In the genomic region with DNA sequence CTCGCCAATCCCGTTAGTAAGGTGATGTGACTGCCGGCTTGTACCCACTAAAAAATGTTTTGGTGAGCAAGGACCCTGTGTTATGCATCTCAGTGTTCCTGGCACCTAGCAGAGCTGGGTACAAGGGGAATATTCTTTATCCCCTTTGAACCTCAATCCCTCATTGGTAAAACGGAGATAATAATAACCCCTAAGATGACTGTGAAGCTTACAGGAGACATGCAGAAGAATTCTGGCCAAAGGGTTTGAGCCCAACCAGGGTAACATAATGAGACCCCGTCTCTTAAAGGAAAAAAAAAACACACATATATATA, we compare ENCODE assay signal across 8 cellular contexts. TPM values are rescaled to one million over a fixed set of nuclear protein-coding genes. Genes with fewer than 3 reads are reported as not detected.
DNase-seq lines count a peak whose midpoint lies in the region; ATAC-seq, FAIRE-seq and TF ChIP-seq lines count a peak whose summit lies in the region.

No MANE protein-coding gene starts in this region.

- no peak for FAIRE-seq in GM12878 (lab: Jason Lieb, UNC)

- no peak overlapping the region for H3K4ac ChIP-seq in mesendoderm (ENCODE audit: low read depth, low read length)

- H2BK5ac ChIP-seq in mesendoderm (ENCODE audit: low read length), result no peak overlapping the region

- peak overlapping the region; percentile 72 for H3K4me3 ChIP-seq in cardiac muscle cell
- peak overlapping the region; percentile 94 for H3K4me3 ChIP-seq in GM12878
- peak overlapping the region; percentile 82 for H3K4me3 ChIP-seq in mesendoderm (ENCODE audit: low read length)
- H3K4me3 ChIP-seq in uterus, result peak overlapping the region; percentile 43 to 99

- no peak overlapping the region for H4K8ac ChIP-seq in mesendoderm (ENCODE audit: low read depth, low read length)

- TF ChIP-seq RAD21 in GM12878 (IDR thresholded peaks at IDR 0.05; ENCODE audit: insufficient read depth, low read depth, low read length), result no peak

- H3K9ac ChIP-seq in GM12878 (ENCODE audit: control insufficient read depth, insufficient read depth, low read length), result peak overlapping the region; percentile 86
- H3K9ac ChIP-seq in mesendoderm (ENCODE audit: low read length), result peak overlapping the region; percentile 84

- no TSS peak for BruUV-seq in GM12878 (replicated peaks; lab: Mats Ljungman, UMichigan)

- no peak for TF ChIP-seq EP300 in GM12878 (IDR thresholded peaks at IDR 0.05; ENCODE audit: borderline replicate concordance in 1 of 2, control insufficient read depth in 1 of 2, low read depth in 2 of 2, low read length in 2 of 2)

- POLR2A ChIA-PET in GM12878 (lab: Charles Lee), result interaction anchor here (1.1 to 2.1 kb wide), 3 partner anchors 9 to 12 kb away, joined by 3 to 6 read pairs (median 4); no protein-coding TSS in a partner anchor

- H3K79me2 ChIP-seq in GM12878 (ENCODE audit: control insufficient read depth, insufficient read depth, low read length) (peaks cover 62% of the 10 kb centered on the region), mesendoderm (ENCODE audit: control insufficient read depth, insufficient read depth, low read length) (peaks cover 48% of the 10 kb centered on the region)

- DNase-seq in cardiac muscle cell (ENCODE audit: low read depth in 1 of 2, low spot score in 1 of 2) (no peak), left ventricle myocardium superior (no peak), GM12878 (ENCODE audit: low read depth, low spot score) (no peak), mesendoderm (peak; percentile 19), uterus (no peak), NCI-H446 (lab: John Stamatoyannopoulos, UW) (no peak), DMS 273 treated with DMSO at 0.1 percent for 48 hours (lab: John Stamatoyannopoulos, UW) (no peak)
- DNase-seq in stimulated activated naive CD4-positive, alpha-beta T cell treated with Interleukin-2 at 50 U/mL for 16 hours (lab: John Stamatoyannopoulos, UW), result no peak

- no peak overlapping the region for H2AK5ac ChIP-seq in mesendoderm (ENCODE audit: low read length)

- peak overlapping the region; percentile 92 for H3K56ac ChIP-seq in mesendoderm (ENCODE audit: low read length)

- H3K79me1 ChIP-seq in mesendoderm (ENCODE audit: low read length), result peaks cover 20% of the 10 kb centered on the region

- H3K27me3 ChIP-seq in cardiac muscle cell (no peaks in the 10 kb centered on the region), GM12878 (replicated peaks in 1 of 2; ENCODE audit: control insufficient read depth in 2 of 2, insufficient read depth in 2 of 2, low read length in 1 of 2) (no peaks in the 10 kb centered on the region), mesendoderm (ENCODE audit: insufficient read depth, low read length, poor library complexity) (no peaks in the 10 kb centered on the region), uterus (no peaks in the 10 kb centered on the region)

- H3K4me1 ChIP-seq in cardiac muscle cell (ENCODE audit: low read depth) (peaks cover 14% of the 10 kb centered on the region), GM12878 (ENCODE audit: control insufficient read depth, insufficient read depth, low read length) (peaks cover 26% of the 10 kb centered on the region), mesendoderm (ENCODE audit: control insufficient read depth, low read depth, low read length) (peaks cover 6% of the 10 kb centered on the region), uterus (peaks cover 0 to 6% of the 10 kb centered on the region in 2 donors)

- CTCF ChIA-PET in GM12878 (lab: Yijun Ruan, JAX), result interaction anchor here (0.6 to 5.1 kb wide), 4 partner anchors 47 to 222 kb away, joined by 3 to 35 read pairs (median 6); a partner anchor contains a TSS

- SMC1A ChIA-PET in GM12878 (lab: Charles Lee; ENCODE audit: uncharacterized antibody, unreplicated experiment), result interaction anchor here (2.8 to 7.9 kb wide), 3 partner anchors 11 to 75 kb away, joined by 10 to 61 read pairs (median 48); no protein-coding TSS in a partner anchor

- no peak overlapping the region for H2BK15ac ChIP-seq in mesendoderm (replicated peaks; ENCODE audit: low read depth)

- H3K36me3 ChIP-seq in cardiac muscle cell, result no peaks in the 10 kb centered on the region
- no peaks in the 10 kb centered on the region for H3K36me3 ChIP-seq in GM12878 (ENCODE audit: control insufficient read depth in 2 of 2, insufficient read depth in 2 of 2, low read length in 1 of 2)
- H3K36me3 ChIP-seq in mesendoderm (ENCODE audit: control insufficient read depth, insufficient read depth, low read length), result no peaks in the 10 kb centered on the region
- no peaks in the 10 kb centered on the region for H3K36me3 ChIP-seq in uterus

- 1% methylated on average over 5 of the region's 5 CpGs for WGBS in GM12878 (ENCODE audit: insufficient coverage, insufficient replicate concordance, low lambda C conversion rate, missing lambda C conversion rate)
- no CpG with 5 or more reads among the region's 5 CpGs for WGBS in mesendoderm (ENCODE audit: extremely low coverage, insufficient coverage, low lambda C conversion rate)

- H3K23ac ChIP-seq in mesendoderm (ENCODE audit: low read length), result peak overlapping the region; percentile 72

- H3K4me2 ChIP-seq in GM12878 (ENCODE audit: control insufficient read depth, insufficient read depth) (peak overlapping the region; percentile 91), mesendoderm (ENCODE audit: low read length) (peak overlapping the region; percentile 90)

- H2AFZ ChIP-seq in GM12878 (ENCODE audit: control insufficient read depth, low read depth, low read length), result no peak overlapping the region

- in situ Hi-C loops in GM12878 (cut with MboI), result loop anchor here (10.0 kb wide), 1 partner anchor 335 kb away; no protein-coding TSS in a partner anchor

- intact Hi-C loops in left ventricle myocardium superior (cut with micrococcal nuclease), result no loop called here
- intact Hi-C loops in GM12878 (cut with micrococcal nuclease; ENCODE audit: unreplicated experiment), result loop anchor here (5.0 kb wide), 3 partner anchors 57 to 217 kb away; a partner anchor contains a TSS
- intact Hi-C loops in uterus (cut with DNase I; ENCODE audit: low total_unique reads), result no loop called here

- H3K18ac ChIP-seq in mesendoderm (ENCODE audit: low read length), result no peak overlapping the region

- H4K20me1 ChIP-seq in GM12878 (ENCODE audit: control insufficient read depth, insufficient read depth), result peaks cover 18% of the 10 kb centered on the region

- RAD21 ChIA-PET in GM12878 (lab: Charles Lee; ENCODE audit: unreplicated experiment), result interaction anchor here (0.8 kb wide), 1 partner anchor 88 kb away, joined by 4 read pairs; no protein-coding TSS in a partner anchor

- no peak overlapping the region for H4K5ac ChIP-seq in mesendoderm (ENCODE audit: low read length)

- TF ChIP-seq CTCF in cardiac muscle cell (IDR thresholded peaks at IDR 0.05; ENCODE audit: low read depth, low read length), result no peak
- TF ChIP-seq CTCF in GM12878 (IDR thresholded peaks at IDR 0.05 in 2 of 3, conservative IDR thresholded peaks at IDR 0.05 in 1 of 3; ENCODE audit: control insufficient read depth in 2 of 3, extremely low read depth in 1 of 3, insufficient read depth in 1 of 3, low read depth in 3 of 3, low read length in 3 of 3), result no peak
- TF ChIP-seq CTCF in uterus (IDR thresholded peaks at IDR 0.05), result no peak

- H2BK120ac ChIP-seq in mesendoderm (ENCODE audit: low read depth, low read length), result no peak overlapping the region

- H3K27ac ChIP-seq in cardiac muscle cell, result peak overlapping the region; percentile 86
- peak overlapping the region; percentile 68 for H3K27ac ChIP-seq in GM12878 (ENCODE audit: control insufficient read depth, insufficient read depth)
- H3K27ac ChIP-seq in mesendoderm (ENCODE audit: low read depth, low read length), result no peak overlapping the region
- H3K27ac ChIP-seq in uterus, result peak overlapping the region; percentile 70 to 89

- no peak for TF ChIP-seq POLR2A in GM12878 (IDR thresholded peaks at IDR 0.05; ENCODE audit: low read depth, low read length)
- TF ChIP-seq POLR2A in uterus (IDR thresholded peaks at IDR 0.05), result no peak

- H3K9me3 ChIP-seq in cardiac muscle cell (ENCODE audit: low read depth), result no peaks in the 10 kb centered on the region
- H3K9me3 ChIP-seq in GM12878 (replicated peaks; ENCODE audit: control insufficient read depth, insufficient read depth, low read length), result no peaks in the 10 kb centered on the region
- H3K9me3 ChIP-seq in uterus, result no peaks in the 10 kb centered on the region

- no peak for ATAC-seq in left ventricle myocardium superior
- ATAC-seq in GM12878, result no peak

RNA-seq across cellular contexts. Expression of a gene that starts 0.9 kb away (rescaled TPM):
- total RNA-seq in cardiac muscle cell, result 71.7 and 126 TPM in 2 replicates
- polyA plus RNA-seq in cardiac muscle cell, result 149 and 160 TPM in 2 replicates
- total RNA-seq in left ventricle myocardium superior, result 52.1 TPM
- total RNA-seq in GM12878 (2013; cell fraction: nucleolus; rRNA removed), result 287 and 319 TPM in 2 replicates
- total RNA-seq in GM12878 (2014; rRNA removed), result 57.9 and 62.0 TPM in 2 replicates
- 56.8 and 56.9 TPM in 2 replicates for total RNA-seq in GM12878 (2014; rRNA removed; fragmentation: Illumina TruSeq; extraction: Trizol)
- 106 and 113 TPM in 2 replicates for total RNA-seq in GM12878 (2021)
- polyA plus RNA-seq in GM12878 (2011; ENCODE audit: low read depth), result 42.8 TPM
- polyA plus RNA-seq in GM12878 (2011; rRNA removed), result 105 and 145 TPM in 2 replicates
- polyA plus RNA-seq in GM12878 (2011; cell fraction: cytosol; rRNA removed), result 58.9 and 72.5 TPM in 2 replicates
- polyA plus RNA-seq in GM12878 (2011; cell fraction: nucleus; rRNA removed), result 191 and 225 TPM in 2 replicates
- polyA plus RNA-seq in GM12878 (2012), result 65.6 and 83.8 TPM in 2 replicates
- polyA plus RNA-seq in GM12878 (2014; fragmentation: Illumina TruSeq; extraction: Trizol), result 153 and 192 TPM in 2 replicates
- 10 to 100 TPM; 14.1 to 21.5 TPM for polyA plus RNA-seq in GM12878 (2014; fragmentation: Nextera tagmentation; extraction: Ambion mirVana)
- 75.1 and 77.2 TPM in 2 replicates for polyA plus RNA-seq in GM12878 (2014; rRNA removed)
- 10 to 100 TPM; 96.0 to 97.1 TPM for polyA plus RNA-seq in GM12878 (2016; fragmentation: Nextera tagmentation; extraction: Ambion mirVana)
- polyA minus RNA-seq in GM12878 (2011; rRNA and poly(A)+ RNA removed), result 84.8 and 103 TPM in 2 replicates
- 32.7 and 35.3 TPM in 2 replicates for polyA minus RNA-seq in GM12878 (2011; cell fraction: cytosol; rRNA and poly(A)+ RNA removed)
- 47.3 and 59.9 TPM in 2 replicates for polyA minus RNA-seq in GM12878 (2011; cell fraction: nucleus; rRNA and poly(A)+ RNA removed)
- polyA plus RNA-seq in mesendoderm (2013, experiment 1 of 2), result 34.7 TPM
- polyA plus RNA-seq in mesendoderm (2013, experiment 2 of 2), result 35.7 TPM
- total RNA-seq in uterus, result 10 to 100 TPM; 54.8 to 96.0 (median 72.7) TPM

RNA-seq across cellular contexts. Expression of a gene that starts 47.8 kb away (rescaled TPM):
- total RNA-seq in cardiac muscle cell (25.5 and 57.2 TPM in 2 replicates), left ventricle myocardium superior (22.0 TPM), GM12878 (2014; rRNA removed) (38.0 and 39.0 TPM in 2 replicates), GM12878 (2014; rRNA removed; fragmentation: Illumina TruSeq; extraction: Trizol) (36.7 TPM in 2 replicates), GM12878 (2021) (28.8 and 32.1 TPM in 2 replicates), uterus (10 to 100 TPM; 18.0 to 81.8 (median 39.5) TPM)
- polyA plus RNA-seq in cardiac muscle cell (21.0 and 23.3 TPM in 2 replicates), GM12878 (2011; rRNA removed) (63.0 and 65.9 TPM in 2 replicates), GM12878 (2014; fragmentation: Illumina TruSeq; extraction: Trizol) (41.3 and 47.9 TPM in 2 replicates), GM12878 (2014; fragmentation: Nextera tagmentation; extraction: Ambion mirVana) (10 to 100 TPM; 12.9 to 27.0 TPM), GM12878 (2014; rRNA removed) (27.3 and 39.8 TPM in 2 replicates), GM12878 (2016; fragmentation: Nextera tagmentation; extraction: Ambion mirVana) (10 to 100 TPM; 31.0 to 34.8 TPM)
- total RNA-seq in GM12878 (2013; cell fraction: nucleolus; rRNA removed), result 85.7 and 98.9 TPM in 2 replicates
- polyA plus RNA-seq in GM12878 (2011; ENCODE audit: low read depth), result 32.3 TPM
- polyA plus RNA-seq in GM12878 (2011; cell fraction: cytosol; rRNA removed), result 107 and 120 TPM in 2 replicates
- polyA plus RNA-seq in GM12878 (2011; cell fraction: nucleus; rRNA removed), result 90.6 and 122 TPM in 2 replicates
- polyA plus RNA-seq in GM12878 (2012), result 16.5 and 17.4 TPM in 2 replicates
- 107 and 161 TPM in 2 replicates for polyA minus RNA-seq in GM12878 (2011; rRNA and poly(A)+ RNA removed)
- 26.6 and 33.1 TPM in 2 replicates for polyA minus RNA-seq in GM12878 (2011; cell fraction: cytosol; rRNA and poly(A)+ RNA removed)
- polyA minus RNA-seq in GM12878 (2011; cell fraction: nucleus; rRNA and poly(A)+ RNA removed), result 58.2 and 89.6 TPM in 2 replicates
- polyA plus RNA-seq in mesendoderm (2013, experiment 1 of 2), result 20.5 TPM
- 18.2 TPM for polyA plus RNA-seq in mesendoderm (2013, experiment 2 of 2)

RNA-seq across cellular contexts. Expression of a gene that starts 48.1 kb away (rescaled TPM):
- total RNA-seq in cardiac muscle cell (256 and 277 TPM in 2 replicates), left ventricle myocardium superior (73.8 TPM), GM12878 (2014; rRNA removed) (31.3 and 38.3 TPM in 2 replicates), GM12878 (2014; rRNA removed; fragmentation: Illumina TruSeq; extraction: Trizol) (18.1 and 19.0 TPM in 2 replicates), GM12878 (2021) (45.8 and 48.5 TPM in 2 replicates), uterus (100 to 1,000 TPM in 1 of 4 donors, 10 to 100 TPM in 3; 26.5 to 142 (median 67.0) TPM)
- polyA plus RNA-seq in cardiac muscle cell (56.5 and 66.9 TPM in 2 replicates), GM12878 (2011; rRNA removed) (37.6 and 41.9 TPM in 2 replicates), GM12878 (2014; fragmentation: Illumina TruSeq; extraction: Trizol) (23.4 and 23.7 TPM in 2 replicates), GM12878 (2014; fragmentation: Nextera tagmentation; extraction: Ambion mirVana) (1 to 10 TPM; 7.3 to 7.9 TPM), GM12878 (2014; rRNA removed) (31.1 and 40.7 TPM in 2 replicates), GM12878 (2016; fragmentation: Nextera tagmentation; extraction: Ambion mirVana) (10 to 100 TPM; 33.2 to 38.6 TPM)
- total RNA-seq in GM12878 (2013; cell fraction: nucleolus; rRNA removed), result 85.8 and 94.9 TPM in 2 replicates
- 14.2 TPM for polyA plus RNA-seq in GM12878 (2011; ENCODE audit: low read depth)
- polyA plus RNA-seq in GM12878 (2011; cell fraction: cytosol; rRNA removed), result 36.0 and 38.8 TPM in 2 replicates
- 47.5 and 49.8 TPM in 2 replicates for polyA plus RNA-seq in GM12878 (2011; cell fraction: nucleus; rRNA removed)
- 20.5 and 20.8 TPM in 2 replicates for polyA plus RNA-seq in GM12878 (2012)
- polyA minus RNA-seq in GM12878 (2011; rRNA and poly(A)+ RNA removed), result 34.2 and 37.5 TPM in 2 replicates
- polyA minus RNA-seq in GM12878 (2011; cell fraction: cytosol; rRNA and poly(A)+ RNA removed), result 8.0 and 10.4 TPM in 2 replicates
- 29.4 and 42.0 TPM in 2 replicates for polyA minus RNA-seq in GM12878 (2011; cell fraction: nucleus; rRNA and poly(A)+ RNA removed)
- 45.0 TPM for polyA plus RNA-seq in mesendoderm (2013, experiment 1 of 2)
- 45.0 TPM for polyA plus RNA-seq in mesendoderm (2013, experiment 2 of 2)

RNA-seq across cellular contexts. Expression of a gene that starts 56.4 kb away (rescaled TPM):
- 9.7 and 23.5 TPM in 2 replicates for total RNA-seq in cardiac muscle cell
- 10.6 and 11.9 TPM in 2 replicates for polyA plus RNA-seq in cardiac muscle cell
- total RNA-seq in left ventricle myocardium superior, result 11.3 TPM
- 93.3 and 95.2 TPM in 2 replicates for total RNA-seq in GM12878 (2013; cell fraction: nucleolus; rRNA removed)
- total RNA-seq in GM12878 (2014; rRNA removed), result 9.7 and 12.1 TPM in 2 replicates
- total RNA-seq in GM12878 (2014; rRNA removed; fragmentation: Illumina TruSeq; extraction: Trizol), result 9.4 and 10.0 TPM in 2 replicates
- total RNA-seq in GM12878 (2021), result 9.4 and 10.9 TPM in 2 replicates
- 10.2 TPM for polyA plus RNA-seq in GM12878 (2011; ENCODE audit: low read depth)
- polyA plus RNA-seq in GM12878 (2011; rRNA removed), result 12.6 and 24.0 TPM in 2 replicates
- polyA plus RNA-seq in GM12878 (2011; cell fraction: cytosol; rRNA removed), result 39.0 and 41.6 TPM in 2 replicates
- 51.4 and 53.8 TPM in 2 replicates for polyA plus RNA-seq in GM12878 (2011; cell fraction: nucleus; rRNA removed)
- 13.9 and 14.5 TPM in 2 replicates for polyA plus RNA-seq in GM12878 (2012)
- polyA plus RNA-seq in GM12878 (2014; fragmentation: Illumina TruSeq; extraction: Trizol), result 8.2 and 10.6 TPM in 2 replicates
- 1 to 10 TPM; 2.9 to 7.5 TPM for polyA plus RNA-seq in GM12878 (2014; fragmentation: Nextera tagmentation; extraction: Ambion mirVana)
- 12.8 and 14.9 TPM in 2 replicates for polyA plus RNA-seq in GM12878 (2014; rRNA removed)
- 1 to 10 TPM; 9.5 to 9.9 TPM for polyA plus RNA-seq in GM12878 (2016; fragmentation: Nextera tagmentation; extraction: Ambion mirVana)
- 32.6 and 33.8 TPM in 2 replicates for polyA minus RNA-seq in GM12878 (2011; rRNA and poly(A)+ RNA removed)
- polyA minus RNA-seq in GM12878 (2011; cell fraction: cytosol; rRNA and poly(A)+ RNA removed), result 5.6 and 8.7 TPM in 2 replicates
- polyA minus RNA-seq in GM12878 (2011; cell fraction: nucleus; rRNA and poly(A)+ RNA removed), result 14.7 and 20.9 TPM in 2 replicates
- polyA plus RNA-seq in mesendoderm (2013, experiment 1 of 2), result 8.5 TPM
- polyA plus RNA-seq in mesendoderm (2013, experiment 2 of 2), result 8.7 TPM
- total RNA-seq in uterus, result 100 to 1,000 TPM in 1 of 4 donors, 10 to 100 TPM in 3; 11.5 to 393 (median 32.2) TPM
